9 cellular contexts compared by ENCODE assay signal in the genomic region with DNA sequence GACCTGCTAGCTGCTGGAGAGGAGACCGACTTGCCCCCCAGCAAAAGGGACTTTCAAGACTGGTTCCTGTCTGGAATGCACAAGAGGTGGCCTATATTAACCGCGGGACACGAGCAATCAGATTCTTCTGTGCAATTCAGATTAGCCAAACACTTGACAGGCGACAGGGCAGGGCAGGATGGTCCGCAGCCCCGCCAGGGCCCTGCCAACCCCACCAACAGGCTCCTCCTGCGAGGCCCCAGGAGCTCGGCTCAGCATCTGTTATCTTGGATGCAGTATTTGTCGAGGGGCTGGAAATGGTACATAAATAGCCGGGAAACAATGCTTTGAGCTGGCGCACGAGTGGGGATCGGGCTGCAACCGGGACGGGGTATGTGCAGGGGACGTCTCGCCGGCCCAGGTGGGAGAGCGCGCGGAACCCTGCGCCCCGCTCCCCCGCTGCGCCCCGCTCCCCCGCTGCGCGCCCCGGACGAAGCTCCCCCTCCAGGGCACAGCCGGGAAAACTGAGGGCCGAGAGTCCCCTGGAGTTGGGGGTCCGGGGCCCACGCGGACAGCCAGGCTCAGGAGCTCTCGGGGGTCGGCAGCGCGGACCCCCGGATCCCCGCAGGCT. TPM values are rescaled to one million over a fixed set of nuclear protein-coding genes. Genes with fewer than 3 reads are reported as not detected.
A peak's percentile ranks its signal among the peaks of the same experiment; 100 is the strongest.
DNase-seq lines count a peak whose midpoint lies in the region; ATAC-seq, FAIRE-seq and TF ChIP-seq lines count a peak whose summit lies in the region.
"Had no signal": no experiment of that assay in that cellular context is flagged by ENCODE, and none has a peak within 500 bp of the region (broad histone marks: within the 10 kb centered on the region; RNA-seq: fewer than 3 reads in every experiment).

No MANE protein-coding gene starts in this region.

- no peaks in the 10 kb centered on the region for H3K9me3 Mint-ChIP-seq in osteocyte (ENCODE audit: unreplicated experiment)

- H3K4me2 ChIP-seq in endothelial cell of umbilical vein (ENCODE audit: insufficient read depth, low read length): peak overlapping the region; percentile 73

- peaks cover 6% of the 10 kb centered on the region for H3K4me1 ChIP-seq in NT2/D1 (ENCODE audit: insufficient read depth, insufficient read length)
- H3K4me1 ChIP-seq in endothelial cell of umbilical vein (ENCODE audit: control insufficient read depth, extremely low read depth, insufficient read depth, low read length): peaks cover 8% of the 10 kb centered on the region

- no TSS peak for BruUV-seq in endothelial cell of umbilical vein (replicated peaks; lab: Mats Ljungman, UMichigan)

- H3K9ac ChIP-seq in NT2/D1 (ENCODE audit: insufficient read length, low read depth) (peak overlapping the region; percentile 85), endothelial cell of umbilical vein (replicated peaks; ENCODE audit: extremely low read depth, insufficient read depth, low read length) (peak overlapping the region; percentile 28)

- H3K36me3 ChIP-seq in NT2/D1 (ENCODE audit: insufficient read depth, insufficient read length, low read length) (peaks cover 11% of the 10 kb centered on the region), endothelial cell of umbilical vein (ENCODE audit: control insufficient read depth in 2 of 2, extremely low read depth in 1 of 2, insufficient read depth in 2 of 2, low read length in 2 of 2) (no peaks in the 10 kb centered on the region)

- peak overlapping the region; percentile 82 for H2AFZ ChIP-seq in endothelial cell of umbilical vein (ENCODE audit: low read depth, low read length)

- H3K27ac Mint-ChIP-seq in osteocyte (ENCODE audit: unreplicated experiment): peak overlapping the region; percentile 96

- intact Hi-C loops in endothelial cell of umbilical vein (cut with micrococcal nuclease): loop anchor here (1.0 kb wide), 4 partner anchors 53 to 272 kb away; no protein-coding TSS in a partner anchor

- dilution Hi-C loops in endothelial cell of umbilical vein (cut with MboI; ENCODE audit: extremely low pct_ligation_motif_present, low sequenced_read_pairs): no loop called here

- no peak for ATAC-seq in HG03175 (IDR thresholded peaks at IDR 0.05; ENCODE audit: unreplicated experiment)

- no peaks in the 10 kb centered on the region for H3K9me1 ChIP-seq in endothelial cell of umbilical vein (replicated peaks; ENCODE audit: control insufficient read depth, extremely low read depth, insufficient read depth, low read length)

- H3K4me1 Mint-ChIP-seq in osteocyte (ENCODE audit: unreplicated experiment): peaks cover 17% of the 10 kb centered on the region

- H3K4me3 ChIP-seq in GM08714 (ENCODE audit: low read length) (peak overlapping the region; percentile 29; the same call in 1 of the 2 replicates), NT2/D1 (ENCODE audit: insufficient read length, low read depth) (peak overlapping the region; percentile 80), endothelial cell of umbilical vein (replicated peaks in 1 of 3; ENCODE audit: insufficient read depth in 1 of 3, low read depth in 1 of 3, low read length in 3 of 3) (peak overlapping the region; percentile 3 to 46 (median 9))

- no peaks in the 10 kb centered on the region for H3K79me2 ChIP-seq in endothelial cell of umbilical vein (ENCODE audit: control insufficient read depth, insufficient read depth, low read length)

- FAIRE-seq in endothelial cell of umbilical vein (lab: Jason Lieb, UNC): peak; percentile 38

- no peak for DNase-seq in NT2/D1 (ENCODE audit: low read depth, low spot score)
- no peak for DNase-seq in endothelial cell of umbilical vein (ENCODE audit: low read depth, low spot score)
- DNase-seq in osteocyte (ENCODE audit: extremely low spot score, unreplicated experiment): no peak
- no peak for DNase-seq in HK-2 (ENCODE audit: unreplicated experiment)
- no peak for DNase-seq in SW 1271 (lab: John Stamatoyannopoulos, UW)
- DNase-seq in T-helper 9 cell: no peak

- POLR2A ChIA-PET in endothelial cell of umbilical vein (lab: Charles Lee): no interaction called here

- H4K20me1 ChIP-seq in endothelial cell of umbilical vein (replicated peaks; ENCODE audit: control insufficient read depth, extremely low read depth, insufficient read depth, low read length): no peaks in the 10 kb centered on the region

- no peak for TF ChIP-seq POLR2A in endothelial cell of umbilical vein (IDR thresholded peaks at IDR 0.05; ENCODE audit: low read depth, low read length)

- H3K9me3 ChIP-seq in NT2/D1 (ENCODE audit: insufficient read depth, low read length) (no peaks in the 10 kb centered on the region), endothelial cell of umbilical vein (replicated peaks; ENCODE audit: control insufficient read depth, insufficient read depth, low read length) (no peaks in the 10 kb centered on the region)

- H3K27ac ChIP-seq in endothelial cell of umbilical vein (ENCODE audit: insufficient read depth, low read depth, low read length): no peak overlapping the region

- peak overlapping the region; percentile 79 for H3K4me3 Mint-ChIP-seq in osteocyte (ENCODE audit: unreplicated experiment)

- H3K36me3 Mint-ChIP-seq in osteocyte (ENCODE audit: unreplicated experiment): no peaks in the 10 kb centered on the region

- no peak for TF ChIP-seq CTCF in endothelial cell of umbilical vein (IDR thresholded peaks at IDR 0.05; ENCODE audit: extremely low read depth in 1 of 2, insufficient read depth in 1 of 2, low read depth in 1 of 2, low read length in 2 of 2)
- TF ChIP-seq CTCF in osteocyte (IDR thresholded peaks at IDR 0.05): no peak

- H3K27me3 ChIP-seq in NT2/D1 (ENCODE audit: insufficient read depth, insufficient read length) (no peaks in the 10 kb centered on the region), endothelial cell of umbilical vein (ENCODE audit: control insufficient read depth in 2 of 2, insufficient read depth in 2 of 2, low read length in 2 of 2) (no peaks in the 10 kb centered on the region)

- peaks cover 5% of the 10 kb centered on the region for H3K27me3 Mint-ChIP-seq in osteocyte (ENCODE audit: unreplicated experiment)

- CTCF ChIA-PET in endothelial cell of umbilical vein (lab: Charles Lee): interaction anchor here (0.8 to 3.5 kb wide), 16 partner anchors 9 to 202 kb away, joined by 3 to 22 read pairs (median 4); no protein-coding TSS in a partner anchor

TF ChIP-seq in endothelial cell of umbilical vein, 7 proteins besides CTCF, POLR2A, EP300 and RAD21:
- TF ChIP-seq JUN (IDR thresholded peaks at IDR 0.05; ENCODE audit: borderline replicate concordance, insufficient read depth, insufficient read length, low read depth): no peak
- no peak for TF ChIP-seq MAX (IDR thresholded peaks at IDR 0.05; ENCODE audit: insufficient read depth, insufficient read length)
- no peak for TF ChIP-seq MYC (IDR thresholded peaks at IDR 0.05; ENCODE audit: low read depth, low read length)
- no peak for TF ChIP-seq FOS (IDR thresholded peaks at IDR 0.05; ENCODE audit: borderline replicate concordance, insufficient read depth, low read length)
- no peak for TF ChIP-seq POLR2AphosphoS5 (IDR thresholded peaks at IDR 0.05; ENCODE audit: insufficient read depth, low read depth, low read length)
- no peak for TF ChIP-seq GATA2 (IDR thresholded peaks at IDR 0.05; ENCODE audit: insufficient read depth, insufficient read length, low read depth, low read length)
- no peak for TF ChIP-seq EZH2 (IDR thresholded peaks at IDR 0.05; ENCODE audit: borderline replicate concordance, low read depth, low read length, severe bottlenecking)

RNA-seq across cellular contexts. Expression of gene RADIL, which starts 0.7 kb away (rescaled TPM):
- 1.0 and 2.5 TPM in 2 replicates for total RNA-seq in endothelial cell of umbilical vein
- polyA plus RNA-seq in endothelial cell of umbilical vein: 1.2 and 1.8 TPM in 2 replicates
- polyA plus RNA-seq in endothelial cell of umbilical vein (2011; cell fraction: cytosol; rRNA removed): 0.76 and 1.1 TPM in 2 replicates
- polyA plus RNA-seq in endothelial cell of umbilical vein (2011; cell fraction: nucleus; rRNA removed): 0.94 and 1.9 TPM in 2 replicates
- polyA plus RNA-seq in endothelial cell of umbilical vein (2012): 0.20 and 0.25 TPM in 2 replicates
- polyA minus RNA-seq in endothelial cell of umbilical vein: 0.45 and 2.9 TPM in 2 replicates
- polyA minus RNA-seq in endothelial cell of umbilical vein (2011; cell fraction: cytosol; rRNA and poly(A)+ RNA removed): not detected
- 1.3 and 1.7 TPM in 2 replicates for polyA minus RNA-seq in endothelial cell of umbilical vein (2011; cell fraction: nucleus; rRNA and poly(A)+ RNA removed)
- total RNA-seq in osteocyte: 2.1 and 3.4 TPM in 2 replicates

RNA-seq across cellular contexts. Expression of gene PAPOLB, which starts 21.0 kb away (rescaled TPM):
- total RNA-seq in endothelial cell of umbilical vein: 0.07 TPM in 2 replicates
- not detected in 2 replicates for polyA plus RNA-seq in endothelial cell of umbilical vein
- polyA plus RNA-seq in endothelial cell of umbilical vein (2011; cell fraction: cytosol; rRNA removed): 0.03 TPM in 1 of 2 replicates, not detected in the other
- 0.04 and 0.09 TPM in 2 replicates for polyA plus RNA-seq in endothelial cell of umbilical vein (2011; cell fraction: nucleus; rRNA removed)
- polyA plus RNA-seq in endothelial cell of umbilical vein (2012): 0.04 TPM in 1 of 2 replicates, not detected in the other
- polyA minus RNA-seq in endothelial cell of umbilical vein: 0.07 and 0.25 TPM in 2 replicates
- not detected for polyA minus RNA-seq in endothelial cell of umbilical vein (2011; cell fraction: cytosol; rRNA and poly(A)+ RNA removed)
- polyA minus RNA-seq in endothelial cell of umbilical vein (2011; cell fraction: nucleus; rRNA and poly(A)+ RNA removed): 0.58 and 0.72 TPM in 2 replicates
- total RNA-seq in osteocyte: 0.10 and 0.13 TPM in 2 replicates
- polyA plus RNA-seq: liver had no signal

Comparison
In these comparisons a context has a peak if more than half of its experiments do, and no peak if none do; other contexts are left out.
1. H3K4me3 ChIP-seq: peak in every context shown above with its lines; median percentile 80 in NT2/D1; 29 in GM08714; 9 in endothelial cell of umbilical vein.